Comparison of ENCODE assay signal across 8 cellular contexts in genomic region chr7:113412410-113412809, GRCh38.
"Had no signal": no experiment of that assay in that cellular context is flagged by ENCODE, and none has a peak within 500 bp of the region (broad histone marks: within the 10 kb centered on the region; RNA-seq: fewer than 3 reads in every experiment).

No MANE protein-coding gene starts in this region.

- H3K9me3 ChIP-seq: HAP-1 had no signal

- H3K36me3 ChIP-seq: HAP-1 had no signal

- H3K27ac ChIP-seq: GM23248 had no signal

- H2AFZ ChIP-seq: GM23248 had no signal

- H3K4me3 ChIP-seq: GM23248, HAP-1 had no signal

- FAIRE-seq: HTR-8/SVneo had no signal

- ATAC-seq: HCT116 had no signal

- H3K4me1 ChIP-seq: HAP-1 had no signal

- DNase-seq: GM23248, GOT3, H7, IMR-90, KG1 had no signal

- H3K9ac ChIP-seq: GM23248 had no signal
